ENCODE assay signal across 1 cellular context in genomic region chr19:48614436-48615144, GRCh38.
A peak's percentile ranks its signal among the peaks of the same experiment; 100 is the strongest.
TF ChIP-seq lines count a peak whose summit lies in the region.

Gene FAM83E, minus strand, starts transcription at chr19:48615076. Its CDS starts 1,704 bp downstream, at chr19:48613372.

TF ChIP-seq in HEK293, 187 proteins besides CTCF, POLR2A, EP300 and RAD21 (continued from another document and continues in another):
- TF ChIP-seq TSHZ1 (tag by site-specific recombination; IDR thresholded peaks at IDR 0.05; ENCODE audit: borderline replicate concordance) = peak; percentile 31; the same call in 1 of the 2 replicates
- TF ChIP-seq YY1 (tag by site-specific recombination; IDR thresholded peaks at IDR 0.05) = peak; percentile 11; the same call in 1 of the 2 replicates
- TF ChIP-seq ZNF398 (tag by site-specific recombination; IDR thresholded peaks at IDR 0.05) = peak; percentile 69; the same call in 1 of the 2 replicates
- TF ChIP-seq ZNF16 (tag by site-specific recombination; IDR thresholded peaks at IDR 0.05; ENCODE audit: low read depth) = no peak
- TF ChIP-seq ZBTB44 (tag by site-specific recombination; IDR thresholded peaks at IDR 0.05) = no peak; the same call in 1 of the 2 replicates
- TF ChIP-seq ZNF792 (tag by site-specific recombination; IDR thresholded peaks at IDR 0.05) = no peak
- TF ChIP-seq KLF1 (tag by site-specific recombination; IDR thresholded peaks at IDR 0.05) = peak; percentile 100
- no peak for TF ChIP-seq ZNF366 (tag by site-specific recombination; conservative IDR thresholded peaks at IDR 0.05)
- no peak for TF ChIP-seq ZNF488 (tag by site-specific recombination; IDR thresholded peaks at IDR 0.05)
- no peak for TF ChIP-seq ZNF114 (tag by site-specific recombination; IDR thresholded peaks at IDR 0.05)
- TF ChIP-seq ZSCAN5A (tag by site-specific recombination; IDR thresholded peaks at IDR 0.05) = no peak
- TF ChIP-seq ZNF133 (tag by site-specific recombination; IDR thresholded peaks at IDR 0.05) = no peak
- no peak for TF ChIP-seq ZNF48 (tag by site-specific recombination; IDR thresholded peaks at IDR 0.05)
- TF ChIP-seq ZNF544 (tag by site-specific recombination; IDR thresholded peaks at IDR 0.05) = no peak
- no peak for TF ChIP-seq PRDM4 (tag by site-specific recombination; IDR thresholded peaks at IDR 0.05)
- no peak for TF ChIP-seq ZBTB1 (tag by site-specific recombination; IDR thresholded peaks at IDR 0.05)
- TF ChIP-seq ZNF518A (tag by site-specific recombination; conservative IDR thresholded peaks at IDR 0.05; ENCODE audit: low read depth) = no peak
- TF ChIP-seq ZNF548 (tag by site-specific recombination; IDR thresholded peaks at IDR 0.05) = no peak
- TF ChIP-seq FEZF1 (tag by site-specific recombination; IDR thresholded peaks at IDR 0.05) = no peak
- TF ChIP-seq HOXA7 (CRISPR knock-in tag; IDR thresholded peaks at IDR 0.05; ENCODE audit: borderline replicate concordance) = no peak
- TF ChIP-seq WT1 (tag by site-specific recombination; IDR thresholded peaks at IDR 0.05) = peak; percentile 38
- peak; percentile 49; the same call in 1 of the 2 replicates for TF ChIP-seq ZNF449 (tag by site-specific recombination; IDR thresholded peaks at IDR 0.05)
- TF ChIP-seq ZFP41 (tag by site-specific recombination; IDR thresholded peaks at IDR 0.05; ENCODE audit: borderline replicate concordance) = no peak
- no peak for TF ChIP-seq ZBTB11 (tag by site-specific recombination; conservative IDR thresholded peaks at IDR 0.05; ENCODE audit: low read depth)
- TF ChIP-seq SP2 (tag by site-specific recombination; IDR thresholded peaks at IDR 0.05) = peak; percentile 64
- TF ChIP-seq ZNF140 (tag by site-specific recombination; IDR thresholded peaks at IDR 0.05) = no peak
- TF ChIP-seq ZNF768 (tag by site-specific recombination; IDR thresholded peaks at IDR 0.05) = no peak; the same call in 1 of the 2 replicates
- peak; percentile 88 for TF ChIP-seq IKZF3 (tag by site-specific recombination; IDR thresholded peaks at IDR 0.05)
- no peak for TF ChIP-seq ZNF777 (tag by site-specific recombination; IDR thresholded peaks at IDR 0.05; ENCODE audit: borderline replicate concordance)
- peak; percentile 83 for TF ChIP-seq SP3 (tag by site-specific recombination; IDR thresholded peaks at IDR 0.05)
- TF ChIP-seq ZNF626 (tag by site-specific recombination; IDR thresholded peaks at IDR 0.05) = no peak
- no peak for TF ChIP-seq ZNF701 (tag by site-specific recombination; IDR thresholded peaks at IDR 0.05)
- TF ChIP-seq KLF7 (tag by site-specific recombination; IDR thresholded peaks at IDR 0.05; ENCODE audit: borderline replicate concordance) = peak; percentile 85
- peak; percentile 100 for TF ChIP-seq GLIS1 (tag by site-specific recombination; IDR thresholded peaks at IDR 0.05)
